In the genomic region with DNA sequence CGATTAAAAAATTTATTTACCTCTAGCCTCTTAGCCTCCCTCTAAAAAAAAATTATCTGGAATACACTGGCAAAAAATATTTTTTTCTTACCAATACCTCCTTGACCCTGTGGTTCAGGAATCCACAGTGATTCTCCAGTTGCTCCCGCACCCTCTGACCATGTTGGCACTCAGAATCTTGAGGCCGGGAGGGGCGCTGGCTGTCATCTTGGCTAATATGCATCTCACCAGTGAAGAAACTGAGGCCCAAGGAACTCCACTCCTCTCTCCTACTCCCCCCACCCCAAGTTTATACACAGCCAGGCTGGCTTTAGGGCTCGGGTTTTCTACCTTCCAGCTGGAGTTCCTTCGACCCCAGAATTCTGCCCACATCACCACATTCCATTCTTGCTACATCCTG, we compare ENCODE assay signal across 23 cellular contexts.
"Had no signal": no experiment of that assay in that cellular context is flagged by ENCODE, and none has a peak within 500 bp of the region (broad histone marks: within the 10 kb centered on the region; RNA-seq: fewer than 3 reads in every experiment).

No MANE protein-coding gene starts in this region.

- DNase-seq: cortex of kidney; dorsolateral prefrontal cortex; effector CD8-positive, alpha-beta T cell; glutamatergic neuron; immature natural killer cell; left ventricle myocardium inferior; lower lobe of right lung; naive thymus-derived CD4-positive, alpha-beta T cell; ovary; stimulated activated CD4-positive, alpha-beta T cell treated with anti-CD3 and anti-CD28 coated beads, Interleukin-4, amount 100 ng/mL, for 1 hour; stimulated activated CD8-positive, alpha-beta memory T cell treated with anti-CD3 and anti-CD28 coated beads, Interleukin-4, amount 100 ng/mL, for 48 hours; stimulated activated naive CD8-positive, alpha-beta T cell treated with anti-CD3 and anti-CD28 coated beads, Interleukin-15, Interleukin-2, amounts not matched to agents 100 U/mL and 50 U/mL, for 24 hours; thyroid gland; uterus had no signal

- H3K4me2 ChIP-seq: smooth muscle cell had no signal

- H3K27ac ChIP-seq: dorsolateral prefrontal cortex, esophagus muscularis mucosa, gastroesophageal sphincter, left ventricle myocardium inferior, lower lobe of right lung, ovary, right atrium auricular region, suprapubic skin, thyroid gland had no signal

- ATAC-seq: gastroesophageal sphincter; lower lobe of right lung; naive thymus-derived CD4-positive, alpha-beta T cell; stimulated activated effector memory CD8-positive, alpha-beta T cell treated with anti-CD3 and anti-CD28 coated beads, Interleukin-12 subunit alpha, Interleukin-12 subunit beta, amount 100 ng/mL, for 72 hours; stimulated activated naive CD8-positive, alpha-beta T cell treated with anti-CD3 and anti-CD28 coated beads, Interleukin-15, Interleukin-2, amounts not matched to agents 100 U/mL and 50 U/mL, for 24 hours had no signal

- H3K27ac Mint-ChIP-seq: immature natural killer cell; memory B cell; naive thymus-derived CD4-positive, alpha-beta T cell; stimulated activated effector memory CD8-positive, alpha-beta T cell treated with anti-CD3 and anti-CD28 coated beads, Interleukin-12 subunit alpha, Interleukin-12 subunit beta, amount 100 ng/mL, for 72 hours; type B pancreatic cell had no signal

- H3K27me3 Mint-ChIP-seq: type B pancreatic cell had no signal

- H3K9me3 Mint-ChIP-seq: immature natural killer cell; memory B cell; naive thymus-derived CD4-positive, alpha-beta T cell; stimulated activated effector memory CD8-positive, alpha-beta T cell treated with anti-CD3 and anti-CD28 coated beads, Interleukin-12 subunit alpha, Interleukin-12 subunit beta, amount 100 ng/mL, for 72 hours had no signal

- H3K36me3 Mint-ChIP-seq: immature natural killer cell; memory B cell; naive thymus-derived CD4-positive, alpha-beta T cell; stimulated activated effector memory CD8-positive, alpha-beta T cell treated with anti-CD3 and anti-CD28 coated beads, Interleukin-12 subunit alpha, Interleukin-12 subunit beta, amount 100 ng/mL, for 72 hours had no signal

- H3K4me3 ChIP-seq: dorsolateral prefrontal cortex, esophagus muscularis mucosa, gastroesophageal sphincter, left ventricle myocardium inferior, lower lobe of right lung, ovary, right atrium auricular region, smooth muscle cell, suprapubic skin, thyroid gland, uterus had no signal

- H3K4me1 Mint-ChIP-seq: immature natural killer cell; stimulated activated effector memory CD8-positive, alpha-beta T cell treated with anti-CD3 and anti-CD28 coated beads, Interleukin-12 subunit alpha, Interleukin-12 subunit beta, amount 100 ng/mL, for 72 hours had no signal

- H3K36me3 ChIP-seq: esophagus muscularis mucosa, gastroesophageal sphincter, left ventricle myocardium inferior, lower lobe of right lung, ovary, right atrium auricular region, suprapubic skin, thyroid gland, uterus had no signal

- H3K27me3 ChIP-seq: esophagus muscularis mucosa, gastroesophageal sphincter, ovary, right atrium auricular region, suprapubic skin, thyroid gland, uterus had no signal

- H3K4me3 Mint-ChIP-seq: immature natural killer cell; memory B cell; naive thymus-derived CD4-positive, alpha-beta T cell; neural crest cell; stimulated activated effector memory CD8-positive, alpha-beta T cell treated with anti-CD3 and anti-CD28 coated beads, Interleukin-12 subunit alpha, Interleukin-12 subunit beta, amount 100 ng/mL, for 72 hours; type B pancreatic cell had no signal

- H3K9me3 ChIP-seq: esophagus muscularis mucosa, gastroesophageal sphincter, left ventricle myocardium inferior, lower lobe of right lung, ovary, right atrium auricular region, suprapubic skin, thyroid gland, uterus had no signal
